10 cellular contexts compared by ENCODE assay signal in the genomic region with DNA sequence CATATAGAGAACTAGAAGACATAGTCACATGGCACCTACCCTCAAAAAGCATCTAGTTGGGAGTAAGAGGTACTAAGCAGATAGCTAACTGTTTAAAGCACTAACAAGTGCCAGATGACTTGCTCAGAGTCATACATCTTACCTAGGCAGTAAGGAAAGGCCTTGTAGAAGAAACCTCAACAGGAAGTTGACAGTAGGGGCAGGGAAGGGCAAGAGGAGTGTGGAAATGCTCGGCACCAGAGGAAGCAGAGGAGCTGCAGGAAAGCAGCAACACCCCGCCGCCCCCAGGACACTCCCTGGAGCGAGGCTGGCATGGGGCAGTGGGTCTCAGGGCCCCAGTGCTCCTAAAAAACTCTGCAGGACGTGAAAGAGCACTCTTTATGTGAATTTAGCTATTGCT.
DNase-seq lines count a peak whose midpoint lies in the region; ATAC-seq and TF ChIP-seq lines count a peak whose summit lies in the region.
"Had no signal": no experiment of that assay in that cellular context is flagged by ENCODE, and none has a peak within 500 bp of the region (broad histone marks: within the 10 kb centered on the region; RNA-seq: fewer than 3 reads in every experiment).

No MANE protein-coding gene starts in this region.

- H3K36me3 ChIP-seq in OCI-LY7 (ENCODE audit: insufficient read depth, low read length) (peaks cover 40% of the 10 kb centered on the region), psoas muscle (ENCODE audit: insufficient read depth in 1 of 2, low read depth in 1 of 2) (peaks cover 0 to 24% of the 10 kb centered on the region in 2 donors)

- POLR2A ChIA-PET in OCI-LY7 (lab: Charles Lee), result interaction anchor here (0.7 to 2.1 kb wide), 2 partner anchors 9 to 13 kb away, joined by 3 to 9 read pairs; no protein-coding TSS in a partner anchor

- H3K27ac ChIP-seq in OCI-LY7 (ENCODE audit: low read depth, low read length, poor library complexity, severe bottlenecking) (no peak overlapping the region), psoas muscle (peak overlapping the region; percentile 2)

- no peak for DNase-seq in activated T-cell treated with anti-CD3 and anti-CD28 coated beads, Interleukin-2, amount 50 U/mL, for 4 hours
- no peak for DNase-seq in activated T-cell treated with anti-CD3 and anti-CD28 coated beads, Interleukin-2, amount 50 U/mL, for 48 hours
- no peak for DNase-seq in OCI-LY7 (ENCODE audit: low spot score)
- DNase-seq in effector memory CD8-positive, alpha-beta T cell, result no peak
- no peak for DNase-seq in psoas muscle
- no peak for DNase-seq in NCI-H1930 (lab: John Stamatoyannopoulos, UW)
- DNase-seq in foreskin melanocyte, result no peak
- DNase-seq in putamen (ENCODE audit: low spot score), result no peak

- WGBS in psoas muscle, 3 donors, result 76 to 89% (median 78%) methylated on average over 5 of the region's 5 CpGs

- H3K79me2 ChIP-seq in OCI-LY7 (ENCODE audit: insufficient read depth, low read depth, low read length), result peaks cover 92% of the 10 kb centered on the region

- no peak overlapping the region for H2AFZ ChIP-seq in OCI-LY7 (ENCODE audit: low read length)

- H3K9me3 Mint-ChIP-seq in activated T-cell treated with anti-CD3 and anti-CD28 coated beads, Interleukin-2, amount 50 U/mL, for 4 hours, result no peaks in the 10 kb centered on the region
- H3K9me3 Mint-ChIP-seq in effector memory CD8-positive, alpha-beta T cell, result no peaks in the 10 kb centered on the region

- no peaks in the 10 kb centered on the region for H3K27me3 Mint-ChIP-seq in activated T-cell treated with anti-CD3 and anti-CD28 coated beads, Interleukin-2, amount 50 U/mL, for 4 hours (ENCODE audit: low read depth)
- H3K27me3 Mint-ChIP-seq in effector memory CD8-positive, alpha-beta T cell, result no peaks in the 10 kb centered on the region

- peak overlapping the region; percentile 88 to 89 for H3K27ac Mint-ChIP-seq in effector memory CD8-positive, alpha-beta T cell

- H3K4me1 Mint-ChIP-seq in activated T-cell treated with anti-CD3 and anti-CD28 coated beads, Interleukin-2, amount 50 U/mL, for 4 hours (ENCODE audit: low read depth), result peaks cover 85% of the 10 kb centered on the region
- peaks cover 66 to 82% of the 10 kb centered on the region in 2 donors for H3K4me1 Mint-ChIP-seq in effector memory CD8-positive, alpha-beta T cell (ENCODE audit: low read depth in 2 of 2)

- no peaks in the 10 kb centered on the region for H3K9me2 ChIP-seq in OCI-LY7 (ENCODE audit: insufficient read depth, low read length)

- H3K36me3 Mint-ChIP-seq in activated T-cell treated with anti-CD3 and anti-CD28 coated beads, Interleukin-2, amount 50 U/mL, for 4 hours (ENCODE audit: insufficient read depth), result peaks cover 20% of the 10 kb centered on the region
- H3K36me3 Mint-ChIP-seq in effector memory CD8-positive, alpha-beta T cell (ENCODE audit: insufficient read depth), result peaks cover 38% of the 10 kb centered on the region

- no peaks in the 10 kb centered on the region for H3K27me3 ChIP-seq in psoas muscle (ENCODE audit: insufficient read depth in 3 of 3, low read length in 2 of 3)

- H3K9me3 ChIP-seq in OCI-LY7 (ENCODE audit: low read length), result no peaks in the 10 kb centered on the region
- no peaks in the 10 kb centered on the region for H3K9me3 ChIP-seq in psoas muscle

- intact Hi-C loops in OCI-LY7 (cut with micrococcal nuclease; ENCODE audit: unreplicated experiment), result no loop called here
- intact Hi-C loops in psoas muscle (cut with DNase I), result no loop called here

- peak overlapping the region; percentile 37 for H3K4me3 Mint-ChIP-seq in activated T-cell treated with anti-CD3 and anti-CD28 coated beads, Interleukin-2, amount 50 U/mL, for 4 hours
- H3K4me3 Mint-ChIP-seq in effector memory CD8-positive, alpha-beta T cell, result peak overlapping the region; percentile 71 to 75

- peak; percentile 59 to 78 for ATAC-seq in activated T-cell treated with anti-CD3 and anti-CD28 coated beads, Interleukin-2, amount 50 U/mL, for 4 hours
- ATAC-seq in effector memory CD8-positive, alpha-beta T cell (replicated peaks), result peak; percentile 74
- ATAC-seq in psoas muscle, result peak in 3 of 4 donors; percentile 24 to 35 (median 30)
- ATAC-seq: esophagus mucosa had no signal

- peaks cover 26% of the 10 kb centered on the region for H4K20me1 ChIP-seq in OCI-LY7 (ENCODE audit: insufficient read depth, low read length)

- BruUV-seq in OCI-LY7 (replicated peaks; lab: Mats Ljungman, UMichigan), result no TSS peak

- no peak overlapping the region for H3K4me3 ChIP-seq in OCI-LY7 (ENCODE audit: low read depth, low read length, poor library complexity, severe bottlenecking)
- no peak overlapping the region for H3K4me3 ChIP-seq in psoas muscle
- H3K4me3 ChIP-seq: skin epidermis had no signal

- H3K4me1 ChIP-seq in OCI-LY7 (ENCODE audit: insufficient read depth, low read length, poor library complexity, severe bottlenecking), result peaks cover 52% of the 10 kb centered on the region
- peaks cover 40% of the 10 kb centered on the region for H3K4me1 ChIP-seq in psoas muscle

- TF ChIP-seq CTCF in OCI-LY7 (conservative IDR thresholded peaks at IDR 0.05; ENCODE audit: low read length), result no peak
- TF ChIP-seq CTCF in psoas muscle (IDR thresholded peaks at IDR 0.05), result no peak

- 0 out of 2 replicates have a peak overlapping the region, but pooled peaks have one; percentile 6 for H3K4me2 ChIP-seq in OCI-LY7 (ENCODE audit: low read length)

- CTCF ChIA-PET in OCI-LY7 (lab: Charles Lee; ENCODE audit: unreplicated experiment), result no interaction called here
